In the genomic region with DNA sequence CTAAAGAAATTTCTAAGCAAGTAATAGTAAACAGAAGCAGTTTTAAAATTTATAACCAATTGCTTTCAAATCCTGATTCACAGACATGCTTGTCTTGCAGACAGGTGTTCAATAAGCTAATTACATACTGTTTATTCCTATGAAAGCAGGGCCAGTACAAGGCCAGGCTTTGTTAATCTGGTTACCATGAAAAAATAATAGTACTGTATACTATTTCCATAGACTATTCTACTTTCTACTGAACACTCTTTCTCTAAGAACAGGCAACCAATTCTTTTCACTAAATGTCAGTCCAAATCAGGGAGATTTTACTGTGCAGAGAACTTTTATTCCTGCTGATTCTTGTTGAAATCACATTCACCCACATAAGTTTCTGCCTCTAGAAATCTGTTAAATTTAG, we compare ENCODE assay signal across 10 cellular contexts. TPM values are rescaled to one million over a fixed set of nuclear protein-coding genes. Genes with fewer than 3 reads are reported as not detected.
DNase-seq lines count a peak whose midpoint lies in the region; ATAC-seq and FAIRE-seq lines count a peak whose summit lies in the region.
"Had no signal": no experiment of that assay in that cellular context is flagged by ENCODE, and none has a peak within 500 bp of the region (broad histone marks: within the 10 kb centered on the region; RNA-seq: fewer than 3 reads in every experiment).

No MANE protein-coding gene starts in this region.

- peak overlapping the region in 9 of 11 experiments; percentile 47 to 82 (median 63); a peak in 14 of 22 replicates for H3K4me2 ChIP-seq in BLaER1 treated with 17β-estradiol and CSF1 and Interleukin-3, amounts not matched to agents 10 nM and 100 nM
- no peak overlapping the region for H3K4me2 ChIP-seq in mesenchymal stem cell (ENCODE audit: low read length, poor library complexity, severe bottlenecking)

- H4K20me1 ChIP-seq in BLaER1 treated with 17β-estradiol and CSF1 and Interleukin-3, amounts not matched to agents 10 nM and 100 nM, result peaks cover 15 to 20% (median 16%) of the 10 kb centered on the region in 11 experiments; a peak in 21 of 22 replicates

- H2AFZ ChIP-seq in mesenchymal stem cell (ENCODE audit: low read depth, low read length), result no peak overlapping the region

- peak overlapping the region; percentile 76 for H3K4me3 Mint-ChIP-seq in activated T-helper 17 cell treated with anti-CD3 and anti-CD28 coated beads, Interleukin-2, amount 50 U/mL, for 72 hours

- H3K4me1 Mint-ChIP-seq in activated T-helper 17 cell treated with anti-CD3 and anti-CD28 coated beads, Interleukin-2, amount 50 U/mL, for 72 hours, result peaks cover 12% of the 10 kb centered on the region

- no peak overlapping the region for H3K4ac ChIP-seq in mesenchymal stem cell (ENCODE audit: low read depth in 1 of 2, low read length in 2 of 2)

- peaks cover 0 to 9% (median 3%) of the 10 kb centered on the region in 11 experiments; a peak in 8 of 22 replicates for H3K9me3 ChIP-seq in BLaER1 treated with 17β-estradiol and CSF1 and Interleukin-3, amounts not matched to agents 10 nM and 100 nM (replicated peaks in 1 of 11)
- no peaks in the 10 kb centered on the region for H3K9me3 ChIP-seq in mesenchymal stem cell (ENCODE audit: control insufficient read depth, low read length)

- no peak overlapping the region for H4K91ac ChIP-seq in mesenchymal stem cell (ENCODE audit: low read length)

- H3K9me3 Mint-ChIP-seq in activated T-helper 17 cell treated with anti-CD3 and anti-CD28 coated beads, Interleukin-2, amount 50 U/mL, for 72 hours, result no peaks in the 10 kb centered on the region

- H3K9ac ChIP-seq in BLaER1 treated with 17β-estradiol and CSF1 and Interleukin-3, amounts not matched to agents 10 nM and 100 nM, result peak overlapping the region in 5 of 11 experiments; percentile 22 to 69 (median 43); a peak in 6 of 22 replicates
- peak overlapping the region; percentile 86 for H3K9ac ChIP-seq in mesenchymal stem cell (ENCODE audit: low read length)

- no peak for ATAC-seq in activated T-helper 17 cell treated with anti-CD3 and anti-CD28 coated beads, Interleukin-2, amount 50 U/mL, for 72 hours (replicated peaks)
- ATAC-seq in HG02973 (IDR thresholded peaks at IDR 0.05; ENCODE audit: unreplicated experiment), result no peak
- ATAC-seq: foreskin keratinocyte had no signal

- H2BK12ac ChIP-seq in mesenchymal stem cell (ENCODE audit: low read length in 2 of 2), result no peak overlapping the region

- H3K27ac Mint-ChIP-seq in activated T-helper 17 cell treated with anti-CD3 and anti-CD28 coated beads, Interleukin-2, amount 50 U/mL, for 72 hours, result peak overlapping the region; percentile 83

- H3K14ac ChIP-seq in mesenchymal stem cell (ENCODE audit: low read length in 2 of 2), result no peak overlapping the region

- H2BK120ac ChIP-seq in mesenchymal stem cell (ENCODE audit: low read depth, low read length), result no peak overlapping the region

- H3K27ac ChIP-seq in BLaER1 treated with 17β-estradiol and CSF1 and Interleukin-3, amounts not matched to agents 10 nM and 100 nM, result peak overlapping the region in 3 of 11 experiments; percentile 1 to 54 (median 52); a peak in 3 of 22 replicates
- no peak overlapping the region for H3K27ac ChIP-seq in mesenchymal stem cell (ENCODE audit: low read length, poor library complexity, severe bottlenecking)
- H3K27ac ChIP-seq: foreskin keratinocyte had no signal

- no peak for DNase-seq in GM18507 (ENCODE audit: extremely low spot score, insufficient read length, low read depth)
- no peak for DNase-seq in mesenchymal stem cell
- DNase-seq in NCI-H345 (lab: John Stamatoyannopoulos, UW), result no peak
- DNase-seq in NOMO-1 treated with DMSO at 0.1 percent for 48 hours (lab: John Stamatoyannopoulos, UW; ENCODE audit: unreplicated experiment), result no peak
- DNase-seq: DMS 273 treated with DMSO at 0.1 percent for 48 hours, foreskin keratinocyte, Kasumi-1 had no signal

- H3K79me1 ChIP-seq in mesenchymal stem cell (replicated peaks; ENCODE audit: low read length, poor library complexity, severe bottlenecking), result no peaks in the 10 kb centered on the region

- no peaks in the 10 kb centered on the region for H3K27me3 ChIP-seq in BLaER1 treated with 17β-estradiol and CSF1 and Interleukin-3, amounts not matched to agents 10 nM and 100 nM
- no peaks in the 10 kb centered on the region for H3K27me3 ChIP-seq in mesenchymal stem cell (ENCODE audit: control insufficient read depth in 1 of 2, insufficient read depth in 1 of 2, low read length in 2 of 2)
- H3K27me3 ChIP-seq: foreskin keratinocyte had no signal

- no peak overlapping the region for H3K18ac ChIP-seq in mesenchymal stem cell (ENCODE audit: low read depth in 1 of 2, low read length in 2 of 2)

- H3K4me3 ChIP-seq in BLaER1 treated with 17β-estradiol and CSF1 and Interleukin-3, amounts not matched to agents 10 nM and 100 nM, result peak overlapping the region in 1 of 10 experiments; percentile 40; a peak in 2 of 20 replicates
- H3K4me3 ChIP-seq in mesenchymal stem cell (ENCODE audit: insufficient read depth in 1 of 2, low read depth in 1 of 2, low read length in 2 of 2), result peak overlapping the region in 1 of 2 experiments; percentile 49

- H3K4me1 ChIP-seq in BLaER1 treated with 17β-estradiol and CSF1 and Interleukin-3, amounts not matched to agents 10 nM and 100 nM, result peaks cover 8 to 27% (median 21%) of the 10 kb centered on the region in 10 experiments
- peaks cover 3% of the 10 kb centered on the region for H3K4me1 ChIP-seq in mesenchymal stem cell (ENCODE audit: control insufficient read depth, insufficient read depth, low read depth, low read length)

- peak; percentile 29 for FAIRE-seq in GM18507 (lab: Jason Lieb, UNC)

- no peak overlapping the region for H4K8ac ChIP-seq in mesenchymal stem cell (ENCODE audit: low read length)

- H2BK15ac ChIP-seq in mesenchymal stem cell (ENCODE audit: low read depth, poor library complexity, severe bottlenecking), result no peak overlapping the region

- no peak overlapping the region for H2BK5ac ChIP-seq in mesenchymal stem cell (ENCODE audit: low read depth, low read length, poor library complexity, severe bottlenecking)

- H2AK5ac ChIP-seq in mesenchymal stem cell (ENCODE audit: low read length, severe bottlenecking), result no peak overlapping the region

- peaks cover 9 to 14% (median 13%) of the 10 kb centered on the region in 11 experiments for H3K36me3 ChIP-seq in BLaER1 treated with 17β-estradiol and CSF1 and Interleukin-3, amounts not matched to agents 10 nM and 100 nM
- peaks cover 0 to 9% of the 10 kb centered on the region in 2 experiments for H3K36me3 ChIP-seq in mesenchymal stem cell (ENCODE audit: control insufficient read depth in 1 of 2, insufficient read depth in 2 of 2, low read depth in 1 of 2, low read length in 2 of 2)

- H3K27me3 Mint-ChIP-seq in activated T-helper 17 cell treated with anti-CD3 and anti-CD28 coated beads, Interleukin-2, amount 50 U/mL, for 72 hours, result no peaks in the 10 kb centered on the region

- no peak overlapping the region for H3K23ac ChIP-seq in mesenchymal stem cell (ENCODE audit: low read length in 2 of 2)

- H3K36me3 Mint-ChIP-seq in activated T-helper 17 cell treated with anti-CD3 and anti-CD28 coated beads, Interleukin-2, amount 50 U/mL, for 72 hours (ENCODE audit: low read depth), result peaks cover 30% of the 10 kb centered on the region

RNA-seq across cellular contexts. Expression of gene SRSF7, which starts 2.9 kb away (rescaled TPM):
- total RNA-seq in activated T-helper 17 cell treated with anti-CD3 and anti-CD28 coated beads, Interleukin-2, amount 50 U/mL, for 72 hours, result 100 to 1,000 TPM; 199 to 366 TPM
- polyA plus RNA-seq in mesenchymal stem cell (2013, experiment 1 of 2), result 99.0 TPM
- polyA plus RNA-seq in mesenchymal stem cell (2013, experiment 2 of 2), result 108 TPM

RNA-seq across cellular contexts. Expression of gene GEMIN6, which starts 24.0 kb away (rescaled TPM):
- 10 to 100 TPM; 18.6 to 28.4 TPM for total RNA-seq in activated T-helper 17 cell treated with anti-CD3 and anti-CD28 coated beads, Interleukin-2, amount 50 U/mL, for 72 hours
- polyA plus RNA-seq in mesenchymal stem cell (2013, experiment 1 of 2), result 7.1 TPM
- polyA plus RNA-seq in mesenchymal stem cell (2013, experiment 2 of 2), result 7.4 TPM
